ENCODE assay signal across 15 cellular contexts in genomic region chrX:71663238-71663637, GRCh38. TPM values are rescaled to one million over a fixed set of nuclear protein-coding genes. Genes with fewer than 3 reads are reported as not detected.
DNase-seq lines count a peak whose midpoint lies in the region; ATAC-seq and TF ChIP-seq lines count a peak whose summit lies in the region.
"Not testable (repeated sequence)": the region's sequence is repeated elsewhere in the genome, so short reads cannot be mapped to it uniquely, and the experiment has no call there.
"Had no signal": no experiment of that assay in that cellular context is flagged by ENCODE, and none has a peak within 500 bp of the region (broad histone marks: within the 10 kb centered on the region; RNA-seq: fewer than 3 reads in every experiment).

No MANE protein-coding gene starts in this region.

- H3K27me3 Mint-ChIP-seq in CD4-positive, CD25-positive, alpha-beta regulatory T cell; activated CD4-positive, alpha-beta T cell treated with anti-CD3 and anti-CD28 coated beads, Interleukin-2, amount 10 ng/mL, durations not matched to agents 7 days and 5 days; activated naive CD4-positive, alpha-beta T cell treated with anti-CD3 and anti-CD28 coated beads, Interleukin-2, amount 50 U/mL, for 24 hours; effector memory CD8-positive, alpha-beta T cell: not testable (repeated sequence)

- not testable (repeated sequence) for H3K4me3 Mint-ChIP-seq in CD4-positive, CD25-positive, alpha-beta regulatory T cell
- peak overlapping the region; percentile 38 for H3K4me3 Mint-ChIP-seq in activated CD4-positive, alpha-beta T cell treated with anti-CD3 and anti-CD28 coated beads, Interleukin-2, amount 10 ng/mL, durations not matched to agents 7 days and 5 days
- H3K4me3 Mint-ChIP-seq in activated naive CD4-positive, alpha-beta T cell treated with anti-CD3 and anti-CD28 coated beads, Interleukin-2, amount 50 U/mL, for 24 hours: peak overlapping the region; percentile 60
- H3K4me3 Mint-ChIP-seq in effector memory CD8-positive, alpha-beta T cell: peak overlapping the region; percentile 72 to 82

- not testable (repeated sequence) for H3K36me3 ChIP-seq in CD4-positive, CD25-positive, alpha-beta regulatory T cell (ENCODE audit: control insufficient read depth, insufficient read depth, low read length)

- H3K9me3 Mint-ChIP-seq in CD4-positive, CD25-positive, alpha-beta regulatory T cell; activated CD4-positive, alpha-beta T cell treated with anti-CD3 and anti-CD28 coated beads, Interleukin-2, amount 10 ng/mL, durations not matched to agents 7 days and 5 days; activated naive CD4-positive, alpha-beta T cell treated with anti-CD3 and anti-CD28 coated beads, Interleukin-2, amount 50 U/mL, for 24 hours; effector memory CD8-positive, alpha-beta T cell: not testable (repeated sequence)

- CTCF ChIA-PET in RWPE1 (lab: Yijun Ruan, JAX); activated CD4-positive, alpha-beta T cell treated with anti-CD3 and anti-CD28 coated beads, Interleukin-2, amount 10 ng/mL, durations not matched to agents 7 days and 5 days (lab: Charles Lee): not testable (repeated sequence)

- POLR2A ChIA-PET in RWPE1 (lab: Yijun Ruan, JAX; ENCODE audit: low non-redundant PET); activated CD4-positive, alpha-beta T cell treated with anti-CD3 and anti-CD28 coated beads, Interleukin-2, amount 10 ng/mL, durations not matched to agents 7 days and 5 days (lab: Charles Lee): not testable (repeated sequence)

- H3K4me3 ChIP-seq in CD4-positive, CD25-positive, alpha-beta regulatory T cell (ENCODE audit: low read depth, low read length): peak overlapping the region; percentile 31

- H3K4me1 Mint-ChIP-seq in CD4-positive, CD25-positive, alpha-beta regulatory T cell: peaks cover 0 to 17% (median 8%) of the 10 kb centered on the region in 4 donors
- H3K4me1 Mint-ChIP-seq in activated CD4-positive, alpha-beta T cell treated with anti-CD3 and anti-CD28 coated beads, Interleukin-2, amount 10 ng/mL, durations not matched to agents 7 days and 5 days: peaks cover 19% of the 10 kb centered on the region
- H3K4me1 Mint-ChIP-seq in activated naive CD4-positive, alpha-beta T cell treated with anti-CD3 and anti-CD28 coated beads, Interleukin-2, amount 50 U/mL, for 24 hours: peaks cover 14% of the 10 kb centered on the region
- H3K4me1 Mint-ChIP-seq in effector memory CD8-positive, alpha-beta T cell (ENCODE audit: low read depth in 2 of 2): peaks cover 9 to 13% of the 10 kb centered on the region in 2 donors

- not testable (repeated sequence) for TF ChIP-seq CTCF in RWPE1 (conservative IDR thresholded peaks at IDR 0.05; ENCODE audit: low read depth)

- H3K4me1 ChIP-seq in CD4-positive, CD25-positive, alpha-beta regulatory T cell (ENCODE audit: control insufficient read depth, insufficient read depth, low read length, poor library complexity, severe bottlenecking): not testable (repeated sequence)

- H3K27ac ChIP-seq in CD4-positive, CD25-positive, alpha-beta regulatory T cell (ENCODE audit: insufficient read depth, low read length, poor library complexity, severe bottlenecking); RWPE1: not testable (repeated sequence)

- H3K9me3 ChIP-seq in CD4-positive, CD25-positive, alpha-beta regulatory T cell (ENCODE audit: control insufficient read depth in 2 of 2, low read length in 2 of 2): not testable (repeated sequence)

- not testable (repeated sequence) for H3K27me3 ChIP-seq in CD4-positive, CD25-positive, alpha-beta regulatory T cell (ENCODE audit: control insufficient read depth, insufficient read depth, low read length)

- ATAC-seq in CD4-positive, CD25-positive, alpha-beta regulatory T cell (ENCODE audit: low read depth in 2 of 2): peak in 1 of 2 donors; percentile 46
- peak; percentile 63 for ATAC-seq in effector memory CD8-positive, alpha-beta T cell (replicated peaks)

- H3K27ac Mint-ChIP-seq in CD4-positive, CD25-positive, alpha-beta regulatory T cell; activated naive CD4-positive, alpha-beta T cell treated with anti-CD3 and anti-CD28 coated beads, Interleukin-2, amount 50 U/mL, for 24 hours: not testable (repeated sequence)
- H3K27ac Mint-ChIP-seq in activated CD4-positive, alpha-beta T cell treated with anti-CD3 and anti-CD28 coated beads, Interleukin-2, amount 10 ng/mL, durations not matched to agents 7 days and 5 days: peak overlapping the region; percentile 50
- H3K27ac Mint-ChIP-seq in effector memory CD8-positive, alpha-beta T cell: peak overlapping the region; percentile 84 to 87

- not testable (repeated sequence) for H3K36me3 Mint-ChIP-seq in CD4-positive, CD25-positive, alpha-beta regulatory T cell; activated CD4-positive, alpha-beta T cell treated with anti-CD3 and anti-CD28 coated beads, Interleukin-2, amount 10 ng/mL, durations not matched to agents 7 days and 5 days (ENCODE audit: low read depth); activated naive CD4-positive, alpha-beta T cell treated with anti-CD3 and anti-CD28 coated beads, Interleukin-2, amount 50 U/mL, for 24 hours; effector memory CD8-positive, alpha-beta T cell (ENCODE audit: insufficient read depth)

- DNase-seq in CD4-positive, CD25-positive, alpha-beta regulatory T cell: peak in 1 of 3 donors; percentile 28
- DNase-seq in RWPE1 (ENCODE audit: low spot score) (peak; percentile 26), activated T-cell treated with anti-CD3 and anti-CD28 coated beads for 48 hours (ENCODE audit: low read depth) (peak; percentile 49)
- peak; percentile 26 for DNase-seq in activated CD4-positive, alpha-beta T cell treated with anti-CD3 and anti-CD28 coated beads, Interleukin-2, amount 10 ng/mL, durations not matched to agents 7 days and 5 days
- DNase-seq in effector memory CD8-positive, alpha-beta T cell: peak; percentile 20 to 36 (median 35)
- DNase-seq in stimulated activated CD4-positive, alpha-beta T cell treated with anti-CD3 and anti-CD28 coated beads, Interleukin-2, amount 100 ng/mL, for 24 hours: peak; percentile 65 to 67
- peak; percentile 26 for DNase-seq in stimulated activated CD8-positive, alpha-beta memory T cell treated with anti-CD3 and anti-CD28 coated beads, Interleukin-7, amount 100 ng/mL, for 24 hours (ENCODE audit: low read depth)

RNA-seq across cellular contexts. Expression of gene CXCR3, which starts 44.9 kb away (rescaled TPM):
- total RNA-seq in CD4-positive, CD25-positive, alpha-beta regulatory T cell: 31.9 TPM
- 100 to 1,000 TPM in 1 of 4 donors, 10 to 100 TPM in 3; 69.3 to 111 (median 85.9) TPM for polyA plus RNA-seq in CD4-positive, CD25-positive, alpha-beta regulatory T cell
- 10 to 100 TPM; 68.2 to 73.5 TPM for total RNA-seq in activated CD4-positive, alpha-beta T cell treated with anti-CD3 and anti-CD28 coated beads, Interleukin-2, amount 10 ng/mL, durations not matched to agents 7 days and 5 days
- total RNA-seq: GM23248, K562, myocyte, osteocyte, temporal lobe had no signal
- polyA plus RNA-seq: GM23248, K562 had no signal

RNA-seq across cellular contexts. Expression of gene CXorf49, which starts 54.8 kb away (rescaled TPM):
- total RNA-seq in CD4-positive, CD25-positive, alpha-beta regulatory T cell: not detected
- not detected for polyA plus RNA-seq in CD4-positive, CD25-positive, alpha-beta regulatory T cell
- total RNA-seq in activated CD4-positive, alpha-beta T cell treated with anti-CD3 and anti-CD28 coated beads, Interleukin-2, amount 10 ng/mL, durations not matched to agents 7 days and 5 days: not detected
- total RNA-seq: GM23248, K562, lung, myocyte, osteocyte, right cardiac atrium, temporal lobe had no signal
- polyA plus RNA-seq: GM23248, K562, lung, right cardiac atrium had no signal
